In genomic region chr19:10644351-10645007, GRCh38 we compare ENCODE assay signal across 8 cellular contexts. TPM values are rescaled to one million over a fixed set of nuclear protein-coding genes. Genes with fewer than 3 reads are reported as not detected.
DNase-seq lines count a peak whose midpoint lies in the region; ATAC-seq and TF ChIP-seq lines count a peak whose summit lies in the region.

No MANE protein-coding gene starts in this region.

- no peak overlapping the region for H3K23ac ChIP-seq in H9 (ENCODE audit: insufficient read length, low read depth, low read length)

- peaks cover 8 to 41% (median 37%) of the 10 kb centered on the region in 3 experiments; a peak in 6 of 7 replicates for H3K36me3 Mint-ChIP-seq in H9 (ENCODE audit: insufficient read depth in 1 of 3, low read depth in 3 of 3)

- H3K56ac ChIP-seq in H9 (ENCODE audit: insufficient read length, low read depth, low read length): no peak overlapping the region

- H3K27ac ChIP-seq in H9 (ENCODE audit: insufficient read length, low read depth, low read length) (no peak overlapping the region), liver (ENCODE audit: low read depth in 1 of 2, low read length in 2 of 2) (no peak overlapping the region)

- H2BK5ac ChIP-seq in H9 (ENCODE audit: insufficient read length, low read length): no peak overlapping the region

- H3K4me1 Mint-ChIP-seq in H9: peaks cover 27 to 33% of the 10 kb centered on the region in 2 experiments

- peak overlapping the region in 1 of 2 experiments; percentile 58; a peak in 3 of 5 replicates for H3K4me3 Mint-ChIP-seq in H9

- no peak overlapping the region for H2BK15ac ChIP-seq in H9 (ENCODE audit: low read depth, low read length)

- no peak overlapping the region for H3K4me3 ChIP-seq in liver (ENCODE audit: low read depth in 1 of 3, low read length in 3 of 3)

- H2BK12ac ChIP-seq in H9 (ENCODE audit: insufficient read length, low read depth, low read length): no peak overlapping the region

- H3K23me2 ChIP-seq in H9 (ENCODE audit: insufficient read length, low read depth, low read length, poor library complexity, severe bottlenecking): no peaks in the 10 kb centered on the region

- H2AK5ac ChIP-seq in H9 (ENCODE audit: insufficient read length, low read length): no peak overlapping the region

- peak; percentile 95 for DNase-seq in AG20443 (ENCODE audit: low spot score)
- peak; percentile 91 for DNase-seq in H9
- DNase-seq in NCI-H69 (lab: John Stamatoyannopoulos, UW): peak; percentile 85
- DNase-seq in activated CD4-positive, alpha-beta T cell treated with anti-CD3 and anti-CD28 coated beads, Interleukin-2, amount 50 U/mL, for 4 hours: peak; percentile 82 to 83
- DNase-seq in dedifferentiated amniotic fluid mesenchymal stem cell (ENCODE audit: extremely low spot score): peak; percentile 75
- DNase-seq in stimulated activated CD4-positive, alpha-beta T cell treated with anti-CD3 and anti-CD28 coated beads, TNF-alpha, amount 100 ng/mL, for 1 hour (ENCODE audit: low read depth in 3 of 3, low spot score in 1 of 3): peak; percentile 70 to 81 (median 75)

- no peak overlapping the region for H3K4ac ChIP-seq in H9 (ENCODE audit: low read depth, low read length)

- H4K5ac ChIP-seq in H9 (ENCODE audit: insufficient read length, low read depth, low read length): no peak overlapping the region

- H3K9me3 ChIP-seq in H9 (ENCODE audit: control insufficient read depth, low read depth, low read length) (no peaks in the 10 kb centered on the region), liver (ENCODE audit: control insufficient read depth in 4 of 4, low read length in 3 of 4) (no peaks in the 10 kb centered on the region)

- peaks cover 0 to 2% (median 0%) of the 10 kb centered on the region in 4 donors for H3K36me3 ChIP-seq in liver (ENCODE audit: control insufficient read depth in 4 of 4, insufficient read depth in 3 of 4, low read depth in 1 of 4, low read length in 3 of 4)

- H3K27me3 ChIP-seq in H9 (ENCODE audit: insufficient read depth, low read length) (no peaks in the 10 kb centered on the region), liver (ENCODE audit: control insufficient read depth in 4 of 4, insufficient read depth in 4 of 4, low read length in 3 of 4) (no peaks in the 10 kb centered on the region)

- H3K79me1 ChIP-seq in H9 (ENCODE audit: insufficient read depth, low read depth, low read length, poor library complexity, severe bottlenecking): no peaks in the 10 kb centered on the region

- WGBS in H9 (ENCODE audit: extremely low coverage, insufficient read length, low lambda C conversion rate): no CpG with 5 or more reads among the region's 13 CpGs
- WGBS in liver: 22% methylated on average over 13 of the region's 13 CpGs

- no peak overlapping the region for H2AFZ ChIP-seq in H9 (ENCODE audit: low read length)

- no peaks in the 10 kb centered on the region for H4K20me1 ChIP-seq in H9 (ENCODE audit: control insufficient read depth, insufficient read depth, insufficient read length)

- TF ChIP-seq CTCF in H9 (conservative IDR thresholded peaks at IDR 0.05) (peak; percentile 92), liver (IDR thresholded peaks at IDR 0.05; ENCODE audit: low read depth, low read length, missing input control) (peak; percentile 91)

- no peak overlapping the region for H3K18ac ChIP-seq in H9 (ENCODE audit: insufficient read length, low read depth, low read length)

- H3K14ac ChIP-seq in H9 (ENCODE audit: insufficient read depth, low read length): no peak overlapping the region

- no peak overlapping the region for H3K4me2 ChIP-seq in H9 (ENCODE audit: insufficient read depth, insufficient read length, low read length)

- TF ChIP-seq RAD21 in liver (IDR thresholded peaks at IDR 0.05): peak; percentile 91

- no peak overlapping the region for H3T11ph ChIP-seq in H9 (ENCODE audit: low read length)

- no peaks in the 10 kb centered on the region for H3K27me3 Mint-ChIP-seq in H9 (ENCODE audit: low read depth)

- no peak for ATAC-seq in GM18867 (IDR thresholded peaks at IDR 0.05; ENCODE audit: unreplicated experiment)

- no peak overlapping the region for H2BK20ac ChIP-seq in H9 (ENCODE audit: low read depth, low read length, poor library complexity, severe bottlenecking)

- no peaks in the 10 kb centered on the region for H3K9me3 Mint-ChIP-seq in H9

- H3K4me1 ChIP-seq in H9 (ENCODE audit: insufficient read depth, low read length): peaks cover 3% of the 10 kb centered on the region; the same call in 1 of the 2 replicates
- peaks cover 0 to 10% (median 0%) of the 10 kb centered on the region in 4 donors for H3K4me1 ChIP-seq in liver (ENCODE audit: control insufficient read depth in 4 of 4, insufficient read depth in 4 of 4, low read length in 3 of 4)

- H4K8ac ChIP-seq in H9 (replicated peaks; ENCODE audit: insufficient read length, low read depth, low read length): no peak overlapping the region

- peak overlapping the region; percentile 88 to 96 (median 91); a peak in 6 of 7 replicates for H3K27ac Mint-ChIP-seq in H9

- H3K9ac ChIP-seq in H9 (ENCODE audit: extremely low read depth, insufficient read length, low read length): no peak overlapping the region
- H3K9ac ChIP-seq in liver (ENCODE audit: low read depth in 1 of 2, low read length in 2 of 2): no peak overlapping the region

- H2BK120ac ChIP-seq in H9 (ENCODE audit: low read depth, low read length, poor library complexity, severe bottlenecking): no peak overlapping the region

- no peak overlapping the region for H4K91ac ChIP-seq in H9 (ENCODE audit: insufficient read length, low read depth, low read length)

- no peaks in the 10 kb centered on the region for H3K79me2 ChIP-seq in H9 (ENCODE audit: insufficient read depth, low read length)

TF ChIP-seq in liver, 16 proteins besides CTCF, POLR2A, EP300 and RAD21:
- TF ChIP-seq EGR1 (IDR thresholded peaks at IDR 0.05; ENCODE audit: low read depth in 2 of 2) (no peak), REST (IDR thresholded peaks at IDR 0.05) (no peak), ZBTB33 (IDR thresholded peaks at IDR 0.05) (no peak), RXRA (IDR thresholded peaks at IDR 0.05) (peak in 1 of 2 donors; percentile 28)

RNA-seq across cellular contexts. Expression of gene ILF3, which starts 9.7 kb away (rescaled TPM):
- total RNA-seq in H9 (2021) (787 and 841 TPM in 2 replicates), liver (10 to 100 TPM; 53.8 to 85.1 TPM)
- 10 to 100 TPM; 31.7 to 32.0 TPM for polyA plus RNA-seq in liver

RNA-seq across cellular contexts. Expression of gene SLC44A2, which starts 19.1 kb away (rescaled TPM):
- total RNA-seq in H9 (2021) (111 and 121 TPM in 2 replicates), liver (10 to 100 TPM; 13.0 to 21.6 TPM)
- 10 to 100 TPM; 12.0 to 13.9 TPM for polyA plus RNA-seq in liver

RNA-seq across cellular contexts. Expression of gene QTRT1, which starts 56.8 kb away (rescaled TPM):
- total RNA-seq in H9 (2021) (63.1 and 63.6 TPM in 2 replicates), liver (10 to 100 TPM; 13.2 to 28.3 TPM)
- 10 to 100 TPM; 17.1 to 38.1 TPM for polyA plus RNA-seq in liver

RNA-seq across cellular contexts. Expression of gene AP1M2, which starts 57.4 kb away (rescaled TPM):
- 146 and 150 TPM in 2 replicates for total RNA-seq in H9 (2021)
- total RNA-seq in liver: 1 to 10 TPM in 1 of 2 donors, under 1 TPM in 1; 0.42 to 1.3 TPM
- under 1 TPM; 0.57 to 0.83 TPM for polyA plus RNA-seq in liver
